In the genomic region with DNA sequence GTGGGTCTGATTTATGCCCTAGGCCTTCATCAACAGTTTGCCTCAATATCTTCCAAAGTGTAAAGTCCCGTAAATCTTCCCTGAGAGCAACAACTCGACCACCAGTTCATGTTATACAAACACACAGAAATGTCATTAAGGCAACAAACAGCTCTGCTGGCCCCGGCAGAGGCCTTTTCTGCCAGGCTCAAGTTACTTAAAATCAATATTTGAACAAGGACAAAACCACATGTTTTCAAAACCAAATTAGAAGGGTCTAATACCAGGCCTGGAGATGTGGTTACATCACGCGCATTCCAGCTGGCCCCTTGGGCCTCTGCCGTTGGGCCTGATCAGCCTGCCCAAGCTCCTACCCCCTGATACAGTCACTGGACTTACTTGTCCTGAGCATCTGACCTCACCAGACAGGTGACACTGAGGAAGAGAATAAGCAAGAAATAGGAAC, we compare ENCODE assay signal across 12 cellular contexts.
DNase-seq lines count a peak whose midpoint lies in the region; ATAC-seq and TF ChIP-seq lines count a peak whose summit lies in the region.
"Had no signal": no experiment of that assay in that cellular context is flagged by ENCODE, and none has a peak within 500 bp of the region (broad histone marks: within the 10 kb centered on the region; RNA-seq: fewer than 3 reads in every experiment).

No MANE protein-coding gene starts in this region.

- peaks cover 51% of the 10 kb centered on the region for H3K36me3 Mint-ChIP-seq in nephron progenitor cell (ENCODE audit: low read depth)

- H3K27ac Mint-ChIP-seq in nephron progenitor cell, result peak overlapping the region; percentile 97

- H3K4me3 Mint-ChIP-seq in nephron progenitor cell, result peak overlapping the region; percentile 35

- TF ChIP-seq CTCF in brain microvascular endothelial cell (IDR thresholded peaks at IDR 0.05; ENCODE audit: low read depth, low read length, missing control alignments) (no peak), nephron progenitor cell (IDR thresholded peaks at IDR 0.05) (no peak)

- peaks cover 46% of the 10 kb centered on the region for H3K4me1 Mint-ChIP-seq in nephron progenitor cell

- peaks cover 5% of the 10 kb centered on the region for H3K27me3 Mint-ChIP-seq in nephron progenitor cell (ENCODE audit: low read depth, poor library complexity)

- ATAC-seq in GM19463 (IDR thresholded peaks at IDR 0.05; ENCODE audit: unreplicated experiment), result no peak
- ATAC-seq: left colon had no signal

- no peak overlapping the region for H3K4me3 ChIP-seq in brain microvascular endothelial cell (ENCODE audit: low read depth, low read length)
- H3K4me3 ChIP-seq: GM23248 had no signal

- no peaks in the 10 kb centered on the region for H3K36me3 ChIP-seq in brain microvascular endothelial cell (replicated peaks)

- no peak overlapping the region for H3K27ac ChIP-seq in brain microvascular endothelial cell
- H3K27ac ChIP-seq: GM23248, VCaP had no signal

- in situ Hi-C loops in brain microvascular endothelial cell (cut with HindIII; ENCODE audit: low pct_ligation_motif_present, low sequenced_read_pairs), result no loop called here

- H3K9me3 Mint-ChIP-seq in nephron progenitor cell, result peaks cover 71% of the 10 kb centered on the region

- no peaks in the 10 kb centered on the region for H3K27me3 ChIP-seq in brain microvascular endothelial cell (replicated peaks)

- DNase-seq in DMS53 (lab: John Stamatoyannopoulos, UW) (peak; percentile 98), NCI-H2196 treated with DMSO at 0.1 percent for 48 hours (lab: John Stamatoyannopoulos, UW; ENCODE audit: unreplicated experiment) (peak; percentile 56), brain microvascular endothelial cell (peak; percentile 35), nephron progenitor cell (peak; percentile 30), COLO829 (ENCODE audit: low spot score) (no peak), T-helper 9 cell (no peak)
- no peak for DNase-seq in activated CD4-positive, alpha-beta T cell treated with anti-CD3 and anti-CD28 coated beads for 48 hours
- DNase-seq: activated T-cell treated with anti-CD3 and anti-CD28 coated beads, Interleukin-2, amount 50 U/mL, for 1 hour; GM23248 had no signal

Comparison
In these comparisons a context has a peak if more than half of its experiments do, and no peak if none do; other contexts are left out.
1. DNase-seq: peak in DMS53 (single experiment), NCI-H2196 treated with DMSO at 0.1 percent for 48 hours (single experiment), brain microvascular endothelial cell (single experiment) and nephron progenitor cell (single experiment); none in activated CD4-positive, alpha-beta T cell treated with anti-CD3 and anti-CD28 coated beads for 48 hours (single experiment), COLO829 (single experiment) and T-helper 9 cell (single experiment).